ENCODE assay signal across 27 cellular contexts in the genomic region with DNA sequence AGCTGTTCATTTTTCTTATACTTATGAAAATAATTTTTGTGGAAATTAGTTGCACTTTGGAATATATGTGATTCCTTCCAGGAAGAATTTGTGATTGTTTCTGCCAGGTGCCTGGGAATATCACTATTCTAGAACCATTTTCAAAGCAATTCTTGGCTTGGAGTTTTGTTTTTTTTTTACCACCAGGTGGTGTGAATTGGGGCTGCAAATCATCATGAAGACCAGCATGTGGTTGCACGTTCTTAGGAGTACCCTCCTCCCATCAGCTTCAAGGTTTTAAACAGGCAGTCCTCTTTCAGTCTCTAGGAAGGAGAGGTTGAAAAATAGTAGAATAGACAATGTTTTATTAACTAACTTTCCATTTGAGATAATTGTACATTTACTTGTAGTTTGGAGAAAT.
"Had no signal": no experiment of that assay in that cellular context is flagged by ENCODE, and none has a peak within 500 bp of the region (broad histone marks: within the 10 kb centered on the region; RNA-seq: fewer than 3 reads in every experiment).

No MANE protein-coding gene starts in this region.

- ATAC-seq: activated CD8-positive, alpha-beta memory T cell treated with anti-CD3 and anti-CD28 coated beads, Interleukin-2, amount 10 ng/mL, durations not matched to agents 7 days and 5 days; activated naive CD4-positive, alpha-beta T cell treated with anti-CD3 and anti-CD28 coated beads, Interleukin-2, amount 50 U/mL, for 72 hours; activated naive CD8-positive, alpha-beta T cell treated with anti-CD3 and anti-CD28 coated beads, Interleukin-2, amount 50 U/mL, for 24 hours; body of pancreas had no signal

- DNase-seq: activated CD4-positive, alpha-beta T cell treated with anti-CD3 and anti-CD28 coated beads for 48 hours; activated CD4-positive, alpha-beta T cell treated with anti-CD3 and anti-CD28 coated beads, Interleukin-2, amount 50 U/mL, for 48 hours; activated CD4-positive, CD25-positive, alpha-beta regulatory T cell treated with anti-CD3 and anti-CD28 coated beads, Interleukin-2, amount 50 U/mL, for 72 hours; activated CD8-positive, alpha-beta memory T cell treated with anti-CD3 and anti-CD28 coated beads, Interleukin-2, amount 10 ng/mL, durations not matched to agents 7 days and 5 days; activated effector memory CD4-positive, alpha-beta T cell treated with Interleukin-2 at 50 U/mL for 16 hours; activated naive CD4-positive, alpha-beta T cell treated with Interleukin-2 at 50 U/mL for 16 hours; activated naive CD8-positive, alpha-beta T cell treated with anti-CD3 and anti-CD28 coated beads, Interleukin-2, amount 50 U/mL, for 24 hours; activated T-cell treated with anti-CD3 and anti-CD28 coated beads, Interleukin-2, amount 50 U/mL, for 24 hours; amniotic stem cell; body of pancreas; Kasumi-1; NCI-H1048; NCI-H146; NCI-H1930; NCI-H510A treated with DMSO at 0.1 percent for 48 hours; NCI-H69; NK-92 treated with Interleukin-12 subunit alpha and Interleukin-12 subunit beta, amount 100 ng/mL, for 24 hours; Peyer's patch; Right ventricle myocardium superior; SJCRH30; SK-N-SH; T-helper 1 cell had no signal

- H3K4me1 ChIP-seq: Peyer's patch, SJCRH30 had no signal

- H3K9me3 Mint-ChIP-seq: activated T-helper 1 cell treated with anti-CD3 and anti-CD28 coated beads, Interleukin-12 subunit alpha, Interleukin-12 subunit beta, Interleukin-2, Interleukin-4 antibody, amounts not matched to agents 30 ng/mL and 10 ng/mL and 1 ng/mL, durations not matched to agents 14 hours and 24 hours and 36 hours; central memory CD8-positive, alpha-beta T cell had no signal

- H3K4me3 ChIP-seq: ascending aorta, body of pancreas, Peyer's patch, SJCRH30 had no signal

- H3K27me3 Mint-ChIP-seq: activated CD8-positive, alpha-beta memory T cell treated with anti-CD3 and anti-CD28 coated beads, Interleukin-2, amount 10 ng/mL, durations not matched to agents 7 days and 5 days; activated naive CD8-positive, alpha-beta T cell treated with anti-CD3 and anti-CD28 coated beads, Interleukin-2, amount 50 U/mL, for 24 hours; activated T-cell treated with anti-CD3 and anti-CD28 coated beads, Interleukin-2, amount 50 U/mL, for 24 hours; central memory CD8-positive, alpha-beta T cell had no signal

- H3K4me3 Mint-ChIP-seq: activated CD8-positive, alpha-beta memory T cell treated with anti-CD3 and anti-CD28 coated beads, Interleukin-2, amount 10 ng/mL, durations not matched to agents 7 days and 5 days; activated naive CD8-positive, alpha-beta T cell treated with anti-CD3 and anti-CD28 coated beads, Interleukin-2, amount 50 U/mL, for 24 hours; activated T-cell treated with anti-CD3 and anti-CD28 coated beads, Interleukin-2, amount 50 U/mL, for 24 hours; activated T-helper 1 cell treated with anti-CD3 and anti-CD28 coated beads, Interleukin-12 subunit alpha, Interleukin-12 subunit beta, Interleukin-2, Interleukin-4 antibody, amounts not matched to agents 30 ng/mL and 10 ng/mL and 1 ng/mL, durations not matched to agents 14 hours and 24 hours and 36 hours had no signal

- H3K27me3 ChIP-seq: ascending aorta, body of pancreas, Peyer's patch, SJCRH30 had no signal

- H3K27ac Mint-ChIP-seq: activated CD8-positive, alpha-beta memory T cell treated with anti-CD3 and anti-CD28 coated beads, Interleukin-2, amount 10 ng/mL, durations not matched to agents 7 days and 5 days; activated naive CD4-positive, alpha-beta T cell treated with anti-CD3 and anti-CD28 coated beads, Interleukin-2, amount 50 U/mL, for 72 hours; activated naive CD8-positive, alpha-beta T cell treated with anti-CD3 and anti-CD28 coated beads, Interleukin-2, amount 50 U/mL, for 24 hours; activated T-cell treated with anti-CD3 and anti-CD28 coated beads, Interleukin-2, amount 50 U/mL, for 24 hours; activated T-helper 1 cell treated with anti-CD3 and anti-CD28 coated beads, Interleukin-12 subunit alpha, Interleukin-12 subunit beta, Interleukin-2, Interleukin-4 antibody, amounts not matched to agents 30 ng/mL and 10 ng/mL and 1 ng/mL, durations not matched to agents 14 hours and 24 hours and 36 hours had no signal

- H3K27ac ChIP-seq: ascending aorta, body of pancreas, Peyer's patch, RWPE1, SJCRH30 had no signal

- H3K36me3 ChIP-seq: ascending aorta, Peyer's patch, SJCRH30 had no signal

- H3K9me3 ChIP-seq: Peyer's patch had no signal
